In genomic region chr7:130071701-130072622, GRCh38 we compare ENCODE assay signal across 8 cellular contexts. TPM values are rescaled to one million over a fixed set of nuclear protein-coding genes. Genes with fewer than 3 reads are reported as not detected.
DNase-seq lines count a peak whose midpoint lies in the region; ATAC-seq and TF ChIP-seq lines count a peak whose summit lies in the region.

No MANE protein-coding gene starts in this region.

- H4K20me1 ChIP-seq in MM.1S (ENCODE audit: insufficient read depth, low read length) (no peaks in the 10 kb centered on the region), osteoblast (ENCODE audit: insufficient read depth, low read length) (peaks cover 11% of the 10 kb centered on the region)

- H3K4me3 ChIP-seq in MM.1S (ENCODE audit: low read length): peak overlapping the region; percentile 88
- peak overlapping the region; percentile 84 for H3K4me3 ChIP-seq in osteoblast (ENCODE audit: insufficient read depth, low read length)
- H3K4me3 ChIP-seq in urinary bladder (ENCODE audit: low read depth, low read length): peak overlapping the region; percentile 9

- WGBS in urinary bladder: 8% methylated on average over 11 of the region's 11 CpGs

- no peak overlapping the region for H3K27ac ChIP-seq in MM.1S (ENCODE audit: low read length)
- no peak overlapping the region for H3K27ac ChIP-seq in osteoblast (ENCODE audit: low read depth, low read length)
- H3K27ac ChIP-seq in urinary bladder (ENCODE audit: low read depth): no peak overlapping the region

- H3K4me2 ChIP-seq in MM.1S (ENCODE audit: low read depth, low read length) (peak overlapping the region; percentile 99), osteoblast (ENCODE audit: insufficient read depth, low read length) (peak overlapping the region; percentile 97)

- no peaks in the 10 kb centered on the region for H3K9me3 ChIP-seq in MM.1S (replicated peaks; ENCODE audit: insufficient read depth, low read length)
- no peaks in the 10 kb centered on the region for H3K9me3 ChIP-seq in osteoblast (ENCODE audit: low read depth, low read length)

- H3K36me3 ChIP-seq in MM.1S (replicated peaks; ENCODE audit: insufficient read depth, low read length) (no peaks in the 10 kb centered on the region), osteoblast (ENCODE audit: insufficient read depth, low read length) (no peaks in the 10 kb centered on the region), urinary bladder (ENCODE audit: insufficient read depth) (no peaks in the 10 kb centered on the region)

- H3K79me2 ChIP-seq in MM.1S (ENCODE audit: low read length): peaks cover 66% of the 10 kb centered on the region
- peaks cover 65% of the 10 kb centered on the region for H3K79me2 ChIP-seq in osteoblast (ENCODE audit: insufficient read depth, low read length)

- H3K27ac Mint-ChIP-seq in activated naive CD4-positive, alpha-beta T cell treated with anti-CD3 and anti-CD28 coated beads, Interleukin-2, amount 50 U/mL, for 24 hours: no peak overlapping the region
- no peak overlapping the region for H3K27ac Mint-ChIP-seq in glutamatergic neuron (ENCODE audit: unreplicated experiment)

- H3K27me3 ChIP-seq in MM.1S (replicated peaks; ENCODE audit: insufficient read depth, low read length) (no peaks in the 10 kb centered on the region), osteoblast (ENCODE audit: insufficient read depth, low read length) (no peaks in the 10 kb centered on the region)

- peak overlapping the region; percentile 98 for H3K4me3 Mint-ChIP-seq in activated naive CD4-positive, alpha-beta T cell treated with anti-CD3 and anti-CD28 coated beads, Interleukin-2, amount 50 U/mL, for 24 hours
- H3K4me3 Mint-ChIP-seq in glutamatergic neuron (ENCODE audit: unreplicated experiment): peak overlapping the region; percentile 92

- peak; percentile 42 for ATAC-seq in GM18909 (IDR thresholded peaks at IDR 0.05; ENCODE audit: poor library complexity, unreplicated experiment)

- H2AFZ ChIP-seq in MM.1S (ENCODE audit: low read length) (no peak overlapping the region), osteoblast (ENCODE audit: low read length) (peak overlapping the region; percentile 47)

- peak; percentile 97 for TF ChIP-seq CTCF in MM.1S (IDR thresholded peaks at IDR 0.05; ENCODE audit: low read length)
- TF ChIP-seq CTCF in glutamatergic neuron (IDR thresholded peaks at IDR 0.05; ENCODE audit: partially characterized antibody, unreplicated experiment): peak; percentile 87
- TF ChIP-seq CTCF in osteoblast (IDR thresholded peaks at IDR 0.05; ENCODE audit: extremely low read depth, low read depth, low read length): peak; percentile 97

- peaks cover 3% of the 10 kb centered on the region for H3K36me3 Mint-ChIP-seq in activated naive CD4-positive, alpha-beta T cell treated with anti-CD3 and anti-CD28 coated beads, Interleukin-2, amount 50 U/mL, for 24 hours
- H3K36me3 Mint-ChIP-seq in glutamatergic neuron (ENCODE audit: unreplicated experiment): no peaks in the 10 kb centered on the region

- H3K4me1 Mint-ChIP-seq in activated naive CD4-positive, alpha-beta T cell treated with anti-CD3 and anti-CD28 coated beads, Interleukin-2, amount 50 U/mL, for 24 hours: peaks cover 57% of the 10 kb centered on the region
- peaks cover 4% of the 10 kb centered on the region for H3K4me1 Mint-ChIP-seq in glutamatergic neuron (ENCODE audit: low read depth, unreplicated experiment)

- DNase-seq in AG08396 (ENCODE audit: low spot score) (peak; percentile 74), MM.1S (peak; percentile 89), SHP77 treated with DMSO at 0.1 percent for 48 hours (lab: John Stamatoyannopoulos, UW) (peak; percentile 55), glutamatergic neuron (peak; percentile 56), osteoblast (ENCODE audit: insufficient read length, low spot score, missing footprints) (peak; percentile 87)

- no peaks in the 10 kb centered on the region for H3K9me3 Mint-ChIP-seq in activated naive CD4-positive, alpha-beta T cell treated with anti-CD3 and anti-CD28 coated beads, Interleukin-2, amount 50 U/mL, for 24 hours
- H3K9me3 Mint-ChIP-seq in glutamatergic neuron (ENCODE audit: unreplicated experiment): peaks cover 6% of the 10 kb centered on the region

- no peaks in the 10 kb centered on the region for H3K27me3 Mint-ChIP-seq in activated naive CD4-positive, alpha-beta T cell treated with anti-CD3 and anti-CD28 coated beads, Interleukin-2, amount 50 U/mL, for 24 hours
- peaks cover 3% of the 10 kb centered on the region for H3K27me3 Mint-ChIP-seq in glutamatergic neuron (ENCODE audit: unreplicated experiment)

- peaks cover 3% of the 10 kb centered on the region; the same call in 1 of the 2 replicates for H3F3A ChIP-seq in MM.1S (ENCODE audit: insufficient read depth, low read length)

- H3K4me1 ChIP-seq in MM.1S (ENCODE audit: low read length): peaks cover 21% of the 10 kb centered on the region
- peaks cover 19% of the 10 kb centered on the region for H3K4me1 ChIP-seq in osteoblast (ENCODE audit: insufficient read depth, low read length)
- H3K4me1 ChIP-seq in urinary bladder (ENCODE audit: insufficient read depth): no peaks in the 10 kb centered on the region

- H3K9me2 ChIP-seq in MM.1S (replicated peaks; ENCODE audit: insufficient read depth, low read length): no peaks in the 10 kb centered on the region

- peak overlapping the region; percentile 77; the same call in 1 of the 2 replicates for H3K9ac ChIP-seq in MM.1S (ENCODE audit: low read length)

RNA-seq across cellular contexts. Expression of gene KLHDC10, which starts 1.6 kb away (rescaled TPM):
- total RNA-seq in glutamatergic neuron (ENCODE audit: unreplicated experiment): 29.8 TPM
- total RNA-seq in osteoblast: 31.8 and 32.6 TPM in 2 replicates
- total RNA-seq in urinary bladder: 51.7 TPM
- 16.5 TPM for polyA plus RNA-seq in urinary bladder

RNA-seq across cellular contexts. Expression of gene ZC3HC1, which starts 20.8 kb away (rescaled TPM):
- total RNA-seq in glutamatergic neuron (ENCODE audit: unreplicated experiment) (30.1 TPM), osteoblast (9.7 and 11.6 TPM in 2 replicates), urinary bladder (14.6 TPM)
- polyA plus RNA-seq in urinary bladder: 12.5 TPM

Comparison
In these comparisons a context has a peak if more than half of its experiments do, and no peak if none do; other contexts are left out.
1. H3K4me3 ChIP-seq: peak in every context shown above with its lines; median percentile 88 in MM.1S; 84 in osteoblast; 9 in urinary bladder.